ENCODE assay signal across 9 cellular contexts in the genomic region with DNA sequence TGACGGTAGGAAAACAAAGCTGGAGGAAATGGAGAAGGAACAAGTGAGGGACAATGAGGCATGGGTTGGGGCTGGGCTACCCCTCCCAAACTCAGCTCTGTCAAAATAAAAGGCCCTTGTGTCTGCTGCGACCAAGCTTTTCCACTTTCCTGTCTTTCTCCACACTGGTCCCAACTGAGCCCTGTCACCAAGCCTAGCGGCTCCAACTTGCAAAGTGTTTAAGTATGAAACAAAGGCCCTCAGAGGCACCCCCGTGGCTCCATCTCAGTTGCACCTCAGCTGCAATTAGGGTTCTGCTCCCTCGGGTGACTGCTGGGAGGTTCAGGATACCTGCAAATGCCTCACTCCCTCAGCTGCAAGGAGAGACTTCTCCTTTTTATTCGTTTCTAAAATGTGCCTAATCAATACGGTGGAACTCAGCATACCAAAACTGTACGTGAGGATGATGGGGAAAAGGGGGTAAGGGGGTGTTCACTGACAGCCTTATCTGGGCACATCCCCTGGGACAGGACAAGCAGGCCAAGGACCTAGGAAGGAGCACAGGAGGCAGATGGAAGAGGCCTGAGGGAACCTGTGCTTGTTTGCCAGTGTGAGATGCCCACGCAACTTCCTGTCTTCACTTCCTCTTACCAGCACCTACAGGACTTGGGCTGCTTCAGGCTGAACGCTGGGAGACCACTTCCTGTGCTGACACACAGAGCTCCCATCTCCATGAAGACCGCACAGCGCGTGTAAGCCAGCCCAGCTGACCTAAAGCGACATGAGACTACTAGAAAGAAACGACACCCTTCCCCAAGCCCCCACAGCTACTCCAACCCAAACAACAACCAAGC. TPM values are rescaled to one million over a fixed set of nuclear protein-coding genes. Genes with fewer than 3 reads are reported as not detected.
A peak's percentile ranks its signal among the peaks of the same experiment; 100 is the strongest.
DNase-seq lines count a peak whose midpoint lies in the region; ATAC-seq and TF ChIP-seq lines count a peak whose summit lies in the region.
"Had no signal": no experiment of that assay in that cellular context is flagged by ENCODE, and none has a peak within 500 bp of the region (broad histone marks: within the 10 kb centered on the region; RNA-seq: fewer than 3 reads in every experiment).

No MANE protein-coding gene starts in this region.

- intact Hi-C loops in dendritic cell treated with granulocyte-macrophage colony-stimulating factor and Interleukin-4, amounts not matched to agents 40 ng/mL and 50 ng/mL, for 4 days (cut with micrococcal nuclease), result loop anchor here (1.0 to 5.0 kb wide), 2 partner anchors 9 to 124 kb away; partner anchors contain the start of gene TAPBPL
- intact Hi-C loops in psoas muscle (cut with DNase I), result loop anchor here in 1 of 2 donors (5.0 to 10.0 kb wide), 3 partner anchors 129 to 397 kb away; partner anchors contain the start of gene CD9

- TF ChIP-seq CTCF in psoas muscle (IDR thresholded peaks at IDR 0.05) (no peak), RWPE1 (conservative IDR thresholded peaks at IDR 0.05; ENCODE audit: low read depth) (no peak)

- H3K9me3 Mint-ChIP-seq in dendritic cell treated with granulocyte-macrophage colony-stimulating factor and Interleukin-4, amounts not matched to agents 40 ng/mL and 50 ng/mL, for 4 days, result no peaks in the 10 kb centered on the region

- ATAC-seq in HG03442 (IDR thresholded peaks at IDR 0.05; ENCODE audit: unreplicated experiment) (peak; percentile 73), psoas muscle (no peak)
- ATAC-seq in activated CD4-positive, CD25-positive, alpha-beta regulatory T cell treated with anti-CD3 and anti-CD28 coated beads, Interleukin-2, amount 50 U/mL, for 24 hours, result peak; percentile 88 to 89

- peaks cover 15 to 97% of the 10 kb centered on the region in 2 donors for H3K36me3 ChIP-seq in psoas muscle (ENCODE audit: insufficient read depth in 1 of 2, low read depth in 1 of 2)

- H3K27me3 Mint-ChIP-seq in dendritic cell treated with granulocyte-macrophage colony-stimulating factor and Interleukin-4, amounts not matched to agents 40 ng/mL and 50 ng/mL, for 4 days, result no peaks in the 10 kb centered on the region

- WGBS in psoas muscle, 3 donors, result 76 to 80% (median 78%) methylated on average over 15 of the region's 15 CpGs

- H3K4me3 ChIP-seq in psoas muscle, result no peak overlapping the region
- H3K4me3 ChIP-seq: thoracic aorta had no signal

- peaks cover 93% of the 10 kb centered on the region for H3K36me3 Mint-ChIP-seq in dendritic cell treated with granulocyte-macrophage colony-stimulating factor and Interleukin-4, amounts not matched to agents 40 ng/mL and 50 ng/mL, for 4 days (ENCODE audit: low read depth)

- peak; percentile 62 for TF ChIP-seq POLR2A in GM19193 (IDR thresholded peaks at IDR 0.05; ENCODE audit: extremely low read depth, insufficient read depth, insufficient read length)

- CTCF ChIA-PET in RWPE1 (lab: Yijun Ruan, JAX), result interaction anchor here (1.2 kb wide), 1 partner anchor 96 kb away, joined by 3 read pairs; no protein-coding TSS in a partner anchor

- H3K27ac Mint-ChIP-seq in dendritic cell treated with granulocyte-macrophage colony-stimulating factor and Interleukin-4, amounts not matched to agents 40 ng/mL and 50 ng/mL, for 4 days, result peak overlapping the region; percentile 89

- POLR2A ChIA-PET in RWPE1 (lab: Yijun Ruan, JAX; ENCODE audit: low non-redundant PET), result no interaction called here

- H3K27me3 ChIP-seq in psoas muscle (ENCODE audit: insufficient read depth in 3 of 3, low read length in 2 of 3), result no peaks in the 10 kb centered on the region

- peaks cover 80% of the 10 kb centered on the region for H3K4me1 Mint-ChIP-seq in dendritic cell treated with granulocyte-macrophage colony-stimulating factor and Interleukin-4, amounts not matched to agents 40 ng/mL and 50 ng/mL, for 4 days (ENCODE audit: low read depth)

- no peaks in the 10 kb centered on the region for H3K9me3 ChIP-seq in psoas muscle
- H3K9me3 ChIP-seq: thoracic aorta had no signal

- H3K4me1 ChIP-seq in psoas muscle, result peaks cover 15% of the 10 kb centered on the region

- peak in 1 of 2 donors; percentile 65 for DNase-seq in psoas muscle
- DNase-seq in ureter (ENCODE audit: low spot score), result no peak
- no peak for DNase-seq in HuH-7 (ENCODE audit: low spot score)
- no peak for DNase-seq in RWPE1 (ENCODE audit: low spot score)

- H3K4me3 Mint-ChIP-seq in dendritic cell treated with granulocyte-macrophage colony-stimulating factor and Interleukin-4, amounts not matched to agents 40 ng/mL and 50 ng/mL, for 4 days, result peak overlapping the region; percentile 56

- H3K27ac ChIP-seq in psoas muscle (peak overlapping the region; percentile 72), RWPE1 (no peak overlapping the region)

RNA-seq across cellular contexts. Expression of gene VAMP1, which starts 8.9 kb away (rescaled TPM):
- total RNA-seq in psoas muscle (1 to 10 TPM; 1.5 to 6.2 (median 3.2) TPM), ureter (16.0 TPM)
- 10 to 100 TPM in 1 of 3 donors, 1 to 10 TPM in 2; 1.9 to 16.9 (median 2.1) TPM for polyA plus RNA-seq in psoas muscle

RNA-seq across cellular contexts. Expression of gene TAPBPL, which starts 9.8 kb away (rescaled TPM):
- 10 to 100 TPM in 1 of 4 donors, 1 to 10 TPM in 3; 6.4 to 11.3 (median 8.4) TPM for total RNA-seq in psoas muscle
- polyA plus RNA-seq in psoas muscle, result 1 to 10 TPM; 4.6 to 8.4 (median 4.9) TPM
- total RNA-seq in ureter, result 52.3 TPM

RNA-seq across cellular contexts. Expression of gene CD27, which starts 16.9 kb away (rescaled TPM):
- total RNA-seq in psoas muscle (under 1 TPM in 2 of 4 donors, not detected in 2; 0.28 to 0.29 TPM), ureter (2.6 TPM)
- under 1 TPM in 1 of 3 donors, not detected in 2; 0.10 TPM for polyA plus RNA-seq in psoas muscle

RNA-seq across cellular contexts. Expression of gene MRPL51, which starts 31.4 kb away (rescaled TPM):
- total RNA-seq in psoas muscle (100 to 1,000 TPM; 202 to 250 (median 227) TPM), ureter (150 TPM)
- 100 to 1,000 TPM; 153 to 217 (median 180) TPM for polyA plus RNA-seq in psoas muscle

RNA-seq across cellular contexts. Expression of gene NCAPD2, which starts 32.3 kb away (rescaled TPM):
- total RNA-seq in psoas muscle (10 to 100 TPM; 10.1 to 13.4 (median 11.2) TPM), ureter (24.0 TPM)
- 1 to 10 TPM; 3.9 to 9.5 (median 5.9) TPM for polyA plus RNA-seq in psoas muscle

Comparison
In these comparisons a context has a peak if more than half of its experiments do, and no peak if none do; other contexts are left out.
1. ATAC-seq: peak in HG03442 (single experiment) and activated CD4-positive, CD25-positive, alpha-beta regulatory T cell treated with anti-CD3 and anti-CD28 coated beads, Interleukin-2, amount 50 U/mL, for 24 hours (2 of 2); none in psoas muscle (0 of 4).